12 cellular contexts compared by ENCODE assay signal in genomic region chr17:46842835-46843234, GRCh38. TPM values are rescaled to one million over a fixed set of nuclear protein-coding genes. Genes with fewer than 3 reads are reported as not detected.
DNase-seq lines count a peak whose midpoint lies in the region; FAIRE-seq and TF ChIP-seq lines count a peak whose summit lies in the region.
"Had no signal": no experiment of that assay in that cellular context is flagged by ENCODE, and none has a peak within 500 bp of the region (broad histone marks: within the 10 kb centered on the region; RNA-seq: fewer than 3 reads in every experiment).

No MANE protein-coding gene starts in this region.

- H2AFZ ChIP-seq in astrocyte (ENCODE audit: low read depth, low read length): no peak overlapping the region

- H3K4me3 Mint-ChIP-seq in astrocyte (ENCODE audit: unreplicated experiment) (no peak overlapping the region), mesothelial cell of epicardium (no peak overlapping the region)

- no peak overlapping the region for H3K4me3 ChIP-seq in BE2C (ENCODE audit: low read depth, low read length)
- H3K4me3 ChIP-seq in astrocyte (ENCODE audit: insufficient read depth, low read depth, low read length): no peak overlapping the region
- H3K4me3 ChIP-seq in tibial nerve: no peak overlapping the region
- no peak overlapping the region for H3K4me3 ChIP-seq in coronary artery
- H3K4me3 ChIP-seq: esophagus muscularis mucosa had no signal

- DNase-seq in BE2C (no peak), GM19239 (ENCODE audit: insufficient read length, low spot score) (no peak), astrocyte (ENCODE audit: low read depth) (no peak), mesothelial cell of epicardium (ENCODE audit: low spot score in 2 of 2, unreplicated experiment in 2 of 2) (no peak), amniotic stem cell (lab: John Stamatoyannopoulos, UW) (no peak), tibial nerve (ENCODE audit: low spot score in 2 of 2) (no peak), coronary artery (ENCODE audit: low spot score) (no peak), AG08395 (ENCODE audit: low spot score) (no peak)
- DNase-seq: activated CD4-positive, alpha-beta T cell treated with anti-CD3 and anti-CD28 coated beads, Interleukin-2, amount 50 U/mL, for 48 hours; NCI-H2107 had no signal

- H3K36me3 ChIP-seq in BE2C: no peaks in the 10 kb centered on the region
- no peaks in the 10 kb centered on the region for H3K36me3 ChIP-seq in astrocyte (ENCODE audit: insufficient read depth, low read length)
- H3K36me3 ChIP-seq in tibial nerve: no peaks in the 10 kb centered on the region
- H3K36me3 ChIP-seq: esophagus muscularis mucosa had no signal

- H4K20me1 ChIP-seq in astrocyte (ENCODE audit: insufficient read depth, low read length): no peaks in the 10 kb centered on the region

- TF ChIP-seq EP300 in tibial nerve (IDR thresholded peaks at IDR 0.05): no peak

- H3K4me1 ChIP-seq in BE2C (no peaks in the 10 kb centered on the region), astrocyte (ENCODE audit: insufficient read depth, low read length) (peaks cover 3% of the 10 kb centered on the region), tibial nerve (peaks cover 0 to 6% (median 0%) of the 10 kb centered on the region in 4 donors)

- no peak overlapping the region for H3K4me2 ChIP-seq in astrocyte (ENCODE audit: low read length)

- H3K27me3 Mint-ChIP-seq in astrocyte (ENCODE audit: low read depth, unreplicated experiment) (peaks cover 52% of the 10 kb centered on the region), mesothelial cell of epicardium (ENCODE audit: low read depth) (peaks cover 17% of the 10 kb centered on the region)

- no peak for TF ChIP-seq POLR2A in tibial nerve (IDR thresholded peaks at IDR 0.05)

- H3K9me3 ChIP-seq in BE2C (no peaks in the 10 kb centered on the region), astrocyte (ENCODE audit: insufficient read depth, low read depth, low read length) (peaks cover 7% of the 10 kb centered on the region), tibial nerve (peaks cover 0 to 23% (median 0%) of the 10 kb centered on the region in 4 donors)

- H3K27ac Mint-ChIP-seq in astrocyte (ENCODE audit: unreplicated experiment): no peak overlapping the region
- no peak overlapping the region for H3K27ac Mint-ChIP-seq in mesothelial cell of epicardium

- WGBS in tibial nerve, 2 donors: 98% methylated on average over 3 of the region's 3 CpGs

- H3K79me2 ChIP-seq in astrocyte (ENCODE audit: insufficient read depth, low read length): no peaks in the 10 kb centered on the region

- H3K27ac ChIP-seq in astrocyte (ENCODE audit: low read depth, low read length): no peak overlapping the region
- no peak overlapping the region for H3K27ac ChIP-seq in tibial nerve
- H3K27ac ChIP-seq in coronary artery: no peak overlapping the region
- H3K27ac ChIP-seq: esophagus muscularis mucosa had no signal

- H3K4me1 Mint-ChIP-seq in astrocyte (ENCODE audit: low read depth, unreplicated experiment) (no peaks in the 10 kb centered on the region), mesothelial cell of epicardium (no peaks in the 10 kb centered on the region)

- H3K27me3 ChIP-seq in BE2C (no peaks in the 10 kb centered on the region), astrocyte (ENCODE audit: insufficient read depth, low read length) (peaks cover 29% of the 10 kb centered on the region), tibial nerve (peaks cover 0 to 43% of the 10 kb centered on the region in 2 donors)

- no peak overlapping the region for H3K9ac ChIP-seq in astrocyte (ENCODE audit: low read length)

- H3K36me3 Mint-ChIP-seq in astrocyte (ENCODE audit: low read depth, unreplicated experiment) (no peaks in the 10 kb centered on the region), mesothelial cell of epicardium (no peaks in the 10 kb centered on the region)

- H3K9me3 Mint-ChIP-seq in astrocyte (ENCODE audit: unreplicated experiment) (peaks cover 3% of the 10 kb centered on the region), mesothelial cell of epicardium (peaks cover 8% of the 10 kb centered on the region)

- TF ChIP-seq CTCF in BE2C (IDR thresholded peaks at IDR 0.05; ENCODE audit: low read depth, low read length) (peak; percentile 77), astrocyte (IDR thresholded peaks at IDR 0.05; ENCODE audit: insufficient read depth, low read depth, low read length) (peak; percentile 48), mesothelial cell of epicardium (IDR thresholded peaks at IDR 0.05; ENCODE audit: unreplicated experiment) (peak; percentile 68), tibial nerve (IDR thresholded peaks at IDR 0.05) (no peak), coronary artery (IDR thresholded peaks at IDR 0.05) (no peak)

- FAIRE-seq in GM19239 (lab: Jason Lieb, UNC): peak; percentile 33
- no peak for FAIRE-seq in astrocyte (lab: Jason Lieb, UNC)

RNA-seq across cellular contexts. Expression of gene WNT9B, which starts 8.5 kb away (rescaled TPM):
- polyA plus RNA-seq in BE2C (2012; ENCODE audit: insufficient read depth, insufficient read length, low read depth): not detected
- total RNA-seq in astrocyte: 0.48 and 0.84 TPM in 2 replicates
- 1.2 to 2.0 TPM (median 1.6 TPM) in 3 replicates for total RNA-seq in mesothelial cell of epicardium
- under 1 TPM in 2 of 4 donors, not detected in 2; 0.78 to 0.90 TPM for total RNA-seq in tibial nerve
- total RNA-seq: lung microvascular endothelial cell had no signal

RNA-seq across cellular contexts. Expression of gene WNT3, which starts 24.3 kb away (rescaled TPM):
- 4.7 TPM for polyA plus RNA-seq in BE2C (2012; ENCODE audit: insufficient read depth, insufficient read length, low read depth)
- total RNA-seq in astrocyte: 2.4 TPM in 2 replicates
- total RNA-seq in mesothelial cell of epicardium: 64.2 to 66.4 TPM (median 65.7 TPM) in 3 replicates
- total RNA-seq in tibial nerve: under 1 TPM; 0.21 to 0.90 (median 0.73) TPM

Comparison
In these comparisons a context has a peak if more than half of its experiments do, and no peak if none do; other contexts are left out.
1. CTCF ChIP-seq: peak in BE2C (single experiment), astrocyte (single experiment) and mesothelial cell of epicardium (single experiment); none in tibial nerve (0 of 5) and coronary artery (single experiment).
2. RNA of gene WNT3, which starts 24.3 kb away (total RNA-seq): 64.2 to 66.4 TPM in mesothelial cell of epicardium; 2.4 TPM in astrocyte and 0.21 to 0.90 TPM in tibial nerve; every median in the first group is over 10 times any median in the second.